ENCODE assay signal across 22 cellular contexts in genomic region chr17:70610161-70610560, GRCh38.
"Had no signal": no experiment of that assay in that cellular context is flagged by ENCODE, and none has a peak within 500 bp of the region (broad histone marks: within the 10 kb centered on the region; RNA-seq: fewer than 3 reads in every experiment).

No MANE protein-coding gene starts in this region.

- H3K4me1 Mint-ChIP-seq: central memory CD8-positive, alpha-beta T cell; naive thymus-derived CD8-positive, alpha-beta T cell; nephron progenitor cell; stimulated activated naive CD8-positive, alpha-beta T cell treated with anti-CD3 and anti-CD28 coated beads, Interleukin-15, amount 100 ng/mL, for 72 hours had no signal

- H3K27ac Mint-ChIP-seq: effector memory CD8-positive, alpha-beta T cell; naive thymus-derived CD8-positive, alpha-beta T cell; nephron progenitor cell; stimulated activated naive CD8-positive, alpha-beta T cell treated with anti-CD3 and anti-CD28 coated beads, Interleukin-15, amount 100 ng/mL, for 72 hours had no signal

- H3K4me3 Mint-ChIP-seq: central memory CD8-positive, alpha-beta T cell; effector memory CD8-positive, alpha-beta T cell; naive thymus-derived CD8-positive, alpha-beta T cell; nephron progenitor cell; stimulated activated naive CD8-positive, alpha-beta T cell treated with anti-CD3 and anti-CD28 coated beads, Interleukin-15, amount 100 ng/mL, for 72 hours had no signal

- H3K9me3 ChIP-seq: ovary, right lobe of liver, thoracic aorta, tibial nerve, upper lobe of left lung, uterus had no signal

- H3K27me3 ChIP-seq: ovary, right lobe of liver, tibial nerve, upper lobe of left lung, uterus had no signal

- H3K27me3 Mint-ChIP-seq: central memory CD8-positive, alpha-beta T cell; effector memory CD8-positive, alpha-beta T cell; stimulated activated naive CD8-positive, alpha-beta T cell treated with anti-CD3 and anti-CD28 coated beads, Interleukin-15, amount 100 ng/mL, for 72 hours had no signal

- H3K4me3 ChIP-seq: coronary artery, ovary, right lobe of liver, thoracic aorta, tibial nerve, upper lobe of left lung, uterus had no signal

- H3K36me3 Mint-ChIP-seq: naive thymus-derived CD8-positive, alpha-beta T cell had no signal

- DNase-seq: dermis blood vessel endothelial cell; effector memory CD8-positive, alpha-beta T cell; erythroblast; mammary epithelial cell; mesendoderm; naive thymus-derived CD8-positive, alpha-beta T cell; nephron progenitor cell; ovary; right lobe of liver; small intestine; stimulated activated CD4-positive, alpha-beta T cell treated with anti-CD3 and anti-CD28 coated beads, Interleukin-1b, Interleukin-23, amount 100 ng/mL, for 48 hours; stimulated activated CD4-positive, alpha-beta T cell treated with anti-CD3 and anti-CD28 coated beads, Interleukin-4, amount 100 ng/mL, for 1 hour; stimulated activated CD8-positive, alpha-beta memory T cell treated with anti-CD3 and anti-CD28 coated beads, Interleukin-4, amount 100 ng/mL, for 48 hours; stimulated activated naive CD4-positive, alpha-beta T cell; stimulated activated naive CD8-positive, alpha-beta T cell treated with anti-CD3 and anti-CD28 coated beads, Interleukin-15, amount 100 ng/mL, for 72 hours; upper lobe of left lung; uterus had no signal

- H3K27ac ChIP-seq: coronary artery, ovary, right lobe of liver, thoracic aorta, tibial nerve, upper lobe of left lung, uterus had no signal

- H3K36me3 ChIP-seq: ovary, right lobe of liver, thoracic aorta, tibial nerve, upper lobe of left lung, uterus had no signal

- ATAC-seq: effector memory CD8-positive, alpha-beta T cell; left lobe of liver; naive thymus-derived CD8-positive, alpha-beta T cell; right lobe of liver; stimulated activated naive CD8-positive, alpha-beta T cell treated with anti-CD3 and anti-CD28 coated beads, Interleukin-15, amount 100 ng/mL, for 72 hours had no signal

- H3K4me1 ChIP-seq: right lobe of liver, tibial nerve, upper lobe of left lung, uterus had no signal

- H3K9me3 Mint-ChIP-seq: naive thymus-derived CD8-positive, alpha-beta T cell; nephron progenitor cell; stimulated activated naive CD8-positive, alpha-beta T cell treated with anti-CD3 and anti-CD28 coated beads, Interleukin-15, amount 100 ng/mL, for 72 hours had no signal
